Comparison of ENCODE assay signal across 8 cellular contexts in genomic region chr10:13162013-13162364, GRCh38. TPM values are rescaled to one million over a fixed set of nuclear protein-coding genes. Genes with fewer than 3 reads are reported as not detected.
DNase-seq lines count a peak whose midpoint lies in the region; ATAC-seq, FAIRE-seq and TF ChIP-seq lines count a peak whose summit lies in the region.

No MANE protein-coding gene starts in this region.

- no peaks in the 10 kb centered on the region for H3K27me3 ChIP-seq in uterus

- POLR2A ChIA-PET in A549 (lab: Yijun Ruan, JAX), result interaction anchor here (0.8 to 2.2 kb wide), 2 partner anchors 138 to 140 kb away, joined by 3 to 9 read pairs; partner anchors contain the start of gene PHYH
- POLR2A ChIA-PET in activated CD8-positive, alpha-beta T cell treated with anti-CD3 and anti-CD28 coated beads for 36 hours (lab: Charles Lee), result interaction anchor here (0.7 to 2.9 kb wide), 7 partner anchors 22 to 675 kb away, joined by 3 to 16 read pairs (median 4); partner anchors contain the start of gene PHYH

- no peak for TF ChIP-seq EP300 in A549 (IDR thresholded peaks at IDR 0.05)

- H3K4me3 ChIP-seq in A549, result peak overlapping the region; percentile 71
- H3K4me3 ChIP-seq in uterus, result no peak overlapping the region

- H3K4me3 Mint-ChIP-seq in activated CD8-positive, alpha-beta T cell treated with anti-CD3 and anti-CD28 coated beads for 36 hours, result peak overlapping the region; percentile 96

- no peaks in the 10 kb centered on the region for H3K27me3 Mint-ChIP-seq in activated CD8-positive, alpha-beta T cell treated with anti-CD3 and anti-CD28 coated beads for 36 hours

- intact Hi-C loops in activated CD8-positive, alpha-beta T cell treated with anti-CD3 and anti-CD28 coated beads for 36 hours (cut with micrococcal nuclease), result no loop called here
- intact Hi-C loops in uterus (cut with DNase I; ENCODE audit: low total_unique reads), result no loop called here

- H3K36me3 Mint-ChIP-seq in activated CD8-positive, alpha-beta T cell treated with anti-CD3 and anti-CD28 coated beads for 36 hours (ENCODE audit: low read depth), result peaks cover 37% of the 10 kb centered on the region

- TF ChIP-seq RAD21 in A549 (conservative IDR thresholded peaks at IDR 0.05 in 1 of 2, IDR thresholded peaks at IDR 0.05 in 1 of 2), result no peak

- DNase-seq in A549 (ENCODE audit: low read depth in 1 of 2, low spot score in 1 of 2), result peak in 1 of 2 experiments; percentile 20
- DNase-seq in GM19239 (ENCODE audit: insufficient read length, low spot score), result peak; percentile 20
- DNase-seq in activated CD8-positive, alpha-beta T cell treated with anti-CD3 and anti-CD28 coated beads for 36 hours, result no peak
- DNase-seq in iris pigment epithelial cell (ENCODE audit: low read depth), result peak; percentile 20
- DNase-seq in DMS 273 (lab: John Stamatoyannopoulos, UW; ENCODE audit: unreplicated experiment), result no peak
- no peak for DNase-seq in H54 (ENCODE audit: insufficient read length, low spot score)
- no peak for DNase-seq in NCI-H345 (lab: John Stamatoyannopoulos, UW)
- no peak for DNase-seq in uterus

- ATAC-seq in A549, result peak; percentile 5 to 17; a peak in 3 of 6 replicates
- no peak for ATAC-seq in activated CD8-positive, alpha-beta T cell treated with anti-CD3 and anti-CD28 coated beads for 36 hours

- H3K4me1 Mint-ChIP-seq in activated CD8-positive, alpha-beta T cell treated with anti-CD3 and anti-CD28 coated beads for 36 hours (ENCODE audit: low read depth), result peaks cover 25% of the 10 kb centered on the region

- 9% methylated on average over 12 of the region's 12 CpGs for WGBS in A549 (ENCODE audit: missing lambda C conversion rate)

- no peak for FAIRE-seq in A549 (lab: Jason Lieb, UNC)
- no peak for FAIRE-seq in GM19239 (lab: Jason Lieb, UNC)
- FAIRE-seq in H54 (lab: Jason Lieb, UNC), result no peak

- H3K36me3 ChIP-seq in uterus, result no peaks in the 10 kb centered on the region

- peak overlapping the region; percentile 65 for H3K27ac Mint-ChIP-seq in activated CD8-positive, alpha-beta T cell treated with anti-CD3 and anti-CD28 coated beads for 36 hours

- CTCF ChIA-PET in A549 (lab: Yijun Ruan, JAX), result interaction anchor here (0.6 to 3.1 kb wide), 33 partner anchors 9 to 381 kb away, joined by 3 to 27 read pairs (median 4); no protein-coding TSS in a partner anchor
- CTCF ChIA-PET in activated CD8-positive, alpha-beta T cell treated with anti-CD3 and anti-CD28 coated beads for 36 hours (lab: Charles Lee), result interaction anchor here (0.6 to 3.5 kb wide), 18 partner anchors 14 to 280 kb away, joined by 3 to 30 read pairs (median 4); no protein-coding TSS in a partner anchor

- peak overlapping the region; percentile 42 to 82; a peak in 5 of 6 replicates for H3K27ac ChIP-seq in A549
- no peak overlapping the region for H3K27ac ChIP-seq in uterus

- H3K4me2 ChIP-seq in A549, result peak overlapping the region; percentile 95

- H3K9me3 Mint-ChIP-seq in activated CD8-positive, alpha-beta T cell treated with anti-CD3 and anti-CD28 coated beads for 36 hours, result no peaks in the 10 kb centered on the region

- no peak for TF ChIP-seq CTCF in A549 (IDR thresholded peaks at IDR 0.05)
- no peak for TF ChIP-seq CTCF in activated CD8-positive, alpha-beta T cell treated with anti-CD3 and anti-CD28 coated beads for 36 hours (IDR thresholded peaks at IDR 0.05)
- no peak for TF ChIP-seq CTCF in uterus (IDR thresholded peaks at IDR 0.05)

- peaks cover 12% of the 10 kb centered on the region for H3K4me1 ChIP-seq in A549
- H3K4me1 ChIP-seq in uterus, result no peaks in the 10 kb centered on the region

- H3K9me3 ChIP-seq in A549 (no peaks in the 10 kb centered on the region), uterus (no peaks in the 10 kb centered on the region)

- no peak for TF ChIP-seq POLR2A in A549 (IDR thresholded peaks at IDR 0.05; ENCODE audit: low read length)
- no peak for TF ChIP-seq POLR2A in H54 (IDR thresholded peaks at IDR 0.05; ENCODE audit: low read depth, low read length)
- no peak for TF ChIP-seq POLR2A in uterus (IDR thresholded peaks at IDR 0.05)

TF ChIP-seq in A549, 52 proteins besides CTCF, POLR2A, EP300 and RAD21:
- no peak for TF ChIP-seq CHD4 (IDR thresholded peaks at IDR 0.05; ENCODE audit: borderline replicate concordance)
- TF ChIP-seq JUNB (IDR thresholded peaks at IDR 0.05), result no peak
- TF ChIP-seq BHLHE40 (IDR thresholded peaks at IDR 0.05; ENCODE audit: low read depth, low read length), result no peak
- no peak for TF ChIP-seq CBX8 (IDR thresholded peaks at IDR 0.05)
- no peak for TF ChIP-seq HEYL (CRISPR knock-in tag; IDR thresholded peaks at IDR 0.05)
- no peak for TF ChIP-seq KDM1A (IDR thresholded peaks at IDR 0.05; ENCODE audit: low read depth)
- no peak for TF ChIP-seq KDM5A (IDR thresholded peaks at IDR 0.05)
- TF ChIP-seq USF2 (IDR thresholded peaks at IDR 0.05), result no peak
- TF ChIP-seq BCL3 (IDR thresholded peaks at IDR 0.05), result no peak
- TF ChIP-seq HMGXB4 (CRISPR knock-in tag; IDR thresholded peaks at IDR 0.05; ENCODE audit: borderline replicate concordance), result no peak
- TF ChIP-seq EHF (CRISPR knock-in tag; IDR thresholded peaks at IDR 0.05), result no peak
- no peak for TF ChIP-seq ELK1 (IDR thresholded peaks at IDR 0.05; ENCODE audit: low read depth, low read length)
- no peak for TF ChIP-seq ZFP36 (IDR thresholded peaks at IDR 0.05; ENCODE audit: borderline replicate concordance, partially characterized antibody)
- no peak for TF ChIP-seq CHD2 (IDR thresholded peaks at IDR 0.05; ENCODE audit: low read length, partially characterized antibody)
- TF ChIP-seq SREBF2 (IDR thresholded peaks at IDR 0.05), result no peak
- no peak for TF ChIP-seq FOSL2 (IDR thresholded peaks at IDR 0.05)
- no peak for TF ChIP-seq FOSL2 (CRISPR knock-in tag; IDR thresholded peaks at IDR 0.05)
- no peak for TF ChIP-seq HDAC2 (IDR thresholded peaks at IDR 0.05)
- no peak for TF ChIP-seq NPAS2 (CRISPR knock-in tag; IDR thresholded peaks at IDR 0.05; ENCODE audit: borderline replicate concordance)
- TF ChIP-seq RFX5 (IDR thresholded peaks at IDR 0.05), result no peak

RNA-seq across cellular contexts. Expression of gene MCM10, which starts 0.6 kb away (rescaled TPM):
- polyA plus RNA-seq in A549 (2011; rRNA removed), result 18.9 and 24.4 TPM in 2 replicates
- polyA plus RNA-seq in A549 (2012; cell fraction: cytosol; rRNA removed), result 13.5 and 13.7 TPM in 2 replicates
- polyA plus RNA-seq in A549 (2012; cell fraction: nucleus; rRNA removed), result 11.3 and 14.0 TPM in 2 replicates
- 22.4 to 25.4 TPM (median 24.3 TPM) in 3 replicates for polyA plus RNA-seq in A549 (2017; fragmentation: RNase III; extraction: RNeasy Plus Mini Kit Qiagen cat#74134 plus additional on column Dnase treatment)
- 16.3 and 23.5 TPM in 2 replicates for polyA minus RNA-seq in A549 (2011; rRNA and poly(A)+ RNA removed)
- 10 to 100 TPM; 65.4 to 69.0 TPM for total RNA-seq in activated CD8-positive, alpha-beta T cell treated with anti-CD3 and anti-CD28 coated beads for 36 hours
- total RNA-seq in uterus, result 10 to 100 TPM in 1 of 4 donors, not detected in 3; 14.1 TPM

Comparison
In these comparisons a context has a peak if more than half of its experiments do, and no peak if none do; other contexts are left out.
1. DNase-seq: peak in GM19239 (single experiment) and iris pigment epithelial cell (single experiment); none in activated CD8-positive, alpha-beta T cell treated with anti-CD3 and anti-CD28 coated beads for 36 hours (single experiment), DMS 273 (single experiment), H54 (single experiment), NCI-H345 (single experiment) and uterus (0 of 2).
2. H3K27ac ChIP-seq: peak in A549 (2 of 2); none in uterus (0 of 2).
3. RNA of gene MCM10, which starts 0.6 kb away (total RNA-seq): 65.4 to 69.0 TPM in activated CD8-positive, alpha-beta T cell treated with anti-CD3 and anti-CD28 coated beads for 36 hours; 14.1 TPM in uterus; every median in the first group is over 4 times any median in the second.